In genomic region chr3:159763466-159764210, GRCh38 we compare ENCODE assay signal across 8 cellular contexts.
DNase-seq lines count a peak whose midpoint lies in the region; ATAC-seq and TF ChIP-seq lines count a peak whose summit lies in the region.

No MANE protein-coding gene starts in this region.

- H3K4me3 ChIP-seq in GM08714 (ENCODE audit: low read length) (peak overlapping the region; percentile 47; the same call in 1 of the 2 replicates), lung (peak overlapping the region; percentile 84), subcutaneous abdominal adipose tissue (ENCODE audit: low read depth in 1 of 5, low read length in 5 of 5) (peak overlapping the region; percentile 77 to 86 (median 81))
- H3K4me3 ChIP-seq in effector memory CD4-positive, alpha-beta T cell (ENCODE audit: insufficient read depth, low read depth, low read length, poor library complexity, severe bottlenecking), result peak overlapping the region; percentile 32

- H3K9me3 ChIP-seq in effector memory CD4-positive, alpha-beta T cell (ENCODE audit: control insufficient read depth, low read length), result no peaks in the 10 kb centered on the region
- H3K9me3 ChIP-seq in lung (ENCODE audit: control insufficient read depth in 2 of 2, insufficient read depth in 1 of 2, low read length in 1 of 2), result no peaks in the 10 kb centered on the region
- no peaks in the 10 kb centered on the region for H3K9me3 ChIP-seq in subcutaneous abdominal adipose tissue (ENCODE audit: control insufficient read depth in 5 of 5, low read length in 5 of 5)

- peak overlapping the region; percentile 16 to 89 (median 84) for H3K9ac ChIP-seq in subcutaneous abdominal adipose tissue (ENCODE audit: low read length in 5 of 5)

- H3K27me3 ChIP-seq in effector memory CD4-positive, alpha-beta T cell (replicated peaks; ENCODE audit: control insufficient read depth, insufficient read depth, low read length, poor library complexity, severe bottlenecking), result peaks cover 12% of the 10 kb centered on the region
- no peaks in the 10 kb centered on the region for H3K27me3 ChIP-seq in lung (ENCODE audit: control insufficient read depth, insufficient read depth)
- no peaks in the 10 kb centered on the region for H3K27me3 ChIP-seq in subcutaneous abdominal adipose tissue (ENCODE audit: control insufficient read depth in 5 of 5, insufficient read depth in 4 of 5, low read length in 5 of 5)

- H3K36me3 ChIP-seq in effector memory CD4-positive, alpha-beta T cell (ENCODE audit: control insufficient read depth, insufficient read depth, low read length), result no peaks in the 10 kb centered on the region
- H3K36me3 ChIP-seq in lung (ENCODE audit: control insufficient read depth in 2 of 2, insufficient read depth in 2 of 2, low read length in 2 of 2) (no peaks in the 10 kb centered on the region), subcutaneous abdominal adipose tissue (ENCODE audit: control insufficient read depth in 5 of 5, insufficient read depth in 5 of 5, low read length in 5 of 5) (no peaks in the 10 kb centered on the region)

- ATAC-seq in HG02571 (IDR thresholded peaks at IDR 0.05; ENCODE audit: unreplicated experiment), result peak; percentile 58
- ATAC-seq in lung (ENCODE audit: insufficient read depth, low FRiP score), result peak; percentile 70

- H3K27ac ChIP-seq in 22Rv1, result peak overlapping the region; percentile 42
- H3K27ac ChIP-seq in effector memory CD4-positive, alpha-beta T cell (ENCODE audit: insufficient read depth, low read length, poor library complexity, severe bottlenecking), result no peak overlapping the region
- peak overlapping the region; percentile 97 to 99 for H3K27ac ChIP-seq in lung (ENCODE audit: low read depth in 1 of 2, low read length in 1 of 2)
- peak overlapping the region; percentile 98 for H3K27ac ChIP-seq in subcutaneous abdominal adipose tissue (ENCODE audit: low read depth, low read length)

- TF ChIP-seq CTCF in 22Rv1 (IDR thresholded peaks at IDR 0.05) (peak; percentile 22), lung (IDR thresholded peaks at IDR 0.05; ENCODE audit: control extremely low read depth, extremely low read depth) (no peak)

- DNase-seq in NCI-H1092 (lab: John Stamatoyannopoulos, UW), result peak; percentile 20
- DNase-seq in SW480 (ENCODE audit: low spot score), result peak; percentile 91
- no peak for DNase-seq in effector memory CD4-positive, alpha-beta T cell
- DNase-seq in lung (ENCODE audit: low spot score), result peak; percentile 75

- WGBS in lung, 2 donors, result 1 to 2% methylated on average over 52 to 75 of the region's 75 CpGs

- no peaks in the 10 kb centered on the region for H3K4me1 ChIP-seq in effector memory CD4-positive, alpha-beta T cell (ENCODE audit: control insufficient read depth, insufficient read depth, low read length, poor library complexity, severe bottlenecking)
- H3K4me1 ChIP-seq in lung (ENCODE audit: control insufficient read depth in 2 of 2, insufficient read depth in 2 of 2, low read length in 2 of 2), result peaks cover 6 to 9% of the 10 kb centered on the region in 2 donors
- peaks cover 2 to 59% (median 53%) of the 10 kb centered on the region in 5 donors for H3K4me1 ChIP-seq in subcutaneous abdominal adipose tissue (ENCODE audit: control insufficient read depth in 5 of 5, insufficient read depth in 5 of 5, low read length in 5 of 5)

Comparison
In these comparisons a context has a peak if more than half of its experiments do, and no peak if none do; other contexts are left out.
1. H3K4me3 ChIP-seq: peak in every context shown above with its lines; median percentile 84 in lung; 81 in subcutaneous abdominal adipose tissue; 47 in GM08714; 32 in effector memory CD4-positive, alpha-beta T cell.
2. DNase-seq: peak in NCI-H1092 (single experiment), SW480 (single experiment) and lung (single experiment); none in effector memory CD4-positive, alpha-beta T cell (0 of 3).